In the genomic region with DNA sequence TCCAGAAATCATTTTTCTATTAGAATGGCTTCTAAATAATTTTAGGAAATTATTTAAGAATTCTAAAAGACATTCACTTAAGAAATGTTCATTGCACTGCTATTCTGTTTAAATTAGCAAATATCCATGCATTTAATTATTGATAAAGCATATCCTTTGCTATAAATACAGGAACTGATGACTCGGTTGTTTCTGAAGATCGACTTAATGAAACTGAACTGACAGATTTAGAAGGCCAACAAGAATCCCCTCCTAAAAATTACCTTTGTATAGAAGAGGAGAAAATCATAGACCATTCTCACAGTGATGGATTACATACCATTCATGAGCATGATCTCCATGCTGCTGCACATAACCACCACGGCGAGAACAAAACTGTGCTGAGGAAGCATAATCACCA, we compare ENCODE assay signal across 25 cellular contexts.
"Had no signal": no experiment of that assay in that cellular context is flagged by ENCODE, and none has a peak within 500 bp of the region (broad histone marks: within the 10 kb centered on the region; RNA-seq: fewer than 3 reads in every experiment).

No MANE protein-coding gene starts in this region.

- H3K27ac ChIP-seq: left lung, lower lobe of right lung, ovary, right atrium auricular region, skin epidermis, suprapubic skin, thoracic aorta, tibial artery, upper lobe of right lung had no signal

- ATAC-seq: left colon; left lung; lower lobe of right lung; natural killer cell; sciatic nerve; stimulated activated effector memory CD8-positive, alpha-beta T cell treated with anti-CD3 and anti-CD28 coated beads, Interleukin-12 subunit alpha, Interleukin-12 subunit beta, amount 100 ng/mL, for 72 hours; upper lobe of right lung had no signal

- H3K36me3 ChIP-seq: ovary had no signal

- H3K27me3 ChIP-seq: left lung, ovary, right atrium auricular region, suprapubic skin, tibial artery, upper lobe of right lung had no signal

- FAIRE-seq: keratinocyte, urothelium cell line had no signal

- H3K4me3 ChIP-seq: left lung, lower lobe of right lung, ovary, right atrium auricular region, skin epidermis, suprapubic skin, thoracic aorta, tibial artery, upper lobe of right lung had no signal

- DNase-seq: hippocampal formation; left colon; left lung; lower lobe of right lung; mammary epithelial cell; mesenchymal stem cell; naive B cell; natural killer cell; ovary; stimulated activated CD4-positive, alpha-beta T cell treated with anti-CD3 and anti-CD28 coated beads, Interleukin-12 subunit alpha, Interleukin-12 subunit beta, amount 100 ng/mL, for 4 hours; stimulated activated CD4-positive, alpha-beta T cell treated with anti-CD3 and anti-CD28 coated beads, Interleukin-15, amount 100 ng/mL, for 24 hours; stimulated activated CD4-positive, alpha-beta T cell treated with anti-CD3 and anti-CD28 coated beads, Interleukin-2, amount 100 ng/mL, for 24 hours; stimulated activated CD4-positive, alpha-beta T cell treated with anti-CD3 and anti-CD28 coated beads, Interleukin-4, amount 100 ng/mL, for 24 hours; stimulated activated naive CD4-positive, alpha-beta T cell; tibial artery; trophoblast cell; upper lobe of right lung had no signal

- H3K9me3 ChIP-seq: left lung, lower lobe of right lung, ovary, right atrium auricular region, suprapubic skin, thoracic aorta, tibial artery, upper lobe of right lung had no signal

- H3K4me1 ChIP-seq: left lung, lower lobe of right lung, right atrium auricular region, suprapubic skin, tibial artery, upper lobe of right lung had no signal
